Comparison of ENCODE assay signal across 2 cellular contexts in genomic region chr17:50630524-50631194, GRCh38.
TF ChIP-seq lines count a peak whose summit lies in the region.

No MANE protein-coding gene starts in this region.

TF ChIP-seq in GM12878, 131 proteins besides CTCF, POLR2A, EP300 and RAD21:
- peak; percentile 57; the same call in 1 of the 2 replicates for TF ChIP-seq SMC3 (IDR thresholded peaks at IDR 0.05; ENCODE audit: borderline replicate concordance, low read length)
- no peak for TF ChIP-seq RUNX3 (IDR thresholded peaks at IDR 0.05; ENCODE audit: low read length)
- no peak for TF ChIP-seq MEF2A (IDR thresholded peaks at IDR 0.05; ENCODE audit: insufficient read depth, low read depth, low read length)
- 0 out of 2 replicates have a peak, but pooled peaks have one; percentile 73 for TF ChIP-seq TCF3 (IDR thresholded peaks at IDR 0.05; ENCODE audit: borderline replicate concordance, insufficient read depth, low read depth, low read length)
- peak; percentile 40; the same call in 1 of the 2 replicates for TF ChIP-seq TCF12 (IDR thresholded peaks at IDR 0.05; ENCODE audit: low read depth, low read length)
- no peak for TF ChIP-seq SUPT20H (IDR thresholded peaks at IDR 0.05; ENCODE audit: borderline replicate concordance, control insufficient read depth, low read depth, low read length)
- peak; percentile 74; the same call in 1 of the 2 replicates for TF ChIP-seq HDGF (IDR thresholded peaks at IDR 0.05)
- TF ChIP-seq KLF5 (IDR thresholded peaks at IDR 0.05; ENCODE audit: partially characterized antibody): no peak
- TF ChIP-seq RELB (IDR thresholded peaks at IDR 0.05; ENCODE audit: low read depth): no peak
- no peak for TF ChIP-seq PRDM15 (CRISPR knock-in tag; IDR thresholded peaks at IDR 0.05)
- TF ChIP-seq TARDBP (IDR thresholded peaks at IDR 0.05; ENCODE audit: borderline replicate concordance): no peak
- 0 out of 2 replicates have a peak, but pooled peaks have one; percentile 30 for TF ChIP-seq IKZF1 (conservative IDR thresholded peaks at IDR 0.05)
- no peak for TF ChIP-seq ZNF274 (IDR thresholded peaks at IDR 0.05; ENCODE audit: insufficient read depth, insufficient read length)
- no peak for TF ChIP-seq NFXL1 (IDR thresholded peaks at IDR 0.05; ENCODE audit: borderline replicate concordance)

TF ChIP-seq in HepG2, 621 proteins besides CTCF, POLR2A, EP300 and RAD21 (continues in another document):
- TF ChIP-seq PHF5A (CRISPR knock-in tag; IDR thresholded peaks at IDR 0.05; ENCODE audit: low read depth, unreplicated experiment) (no peak), GZF1 (CRISPR knock-in tag; IDR thresholded peaks at IDR 0.05) (no peak), HNRNPUL1 (IDR thresholded peaks at IDR 0.05; ENCODE audit: low read depth, low read length) (no peak), KDM6A (CRISPR knock-in tag; IDR thresholded peaks at IDR 0.05; ENCODE audit: low read depth) (no peak), ZFP37 (CRISPR knock-in tag; IDR thresholded peaks at IDR 0.05; ENCODE audit: borderline replicate concordance) (no peak), SRSF1 (optimal IDR thresholded peaks at IDR 0.05; ENCODE audit: low read depth, low read length) (peak; percentile 60), ZNF512B (CRISPR knock-in tag; IDR thresholded peaks at IDR 0.05; ENCODE audit: borderline replicate concordance) (peak; percentile 49; the same call in 1 of the 2 replicates), ZNF160 (CRISPR knock-in tag; IDR thresholded peaks at IDR 0.05) (no peak), HIC2 (CRISPR knock-in tag; IDR thresholded peaks at IDR 0.05; ENCODE audit: low read depth) (peak; percentile 99), ZFY (CRISPR knock-in tag; IDR thresholded peaks at IDR 0.05) (no peak), CSRNP1 (CRISPR knock-in tag; IDR thresholded peaks at IDR 0.05) (no peak), MAFK (conservative IDR thresholded peaks at IDR 0.05 in 1 of 2, IDR thresholded peaks at IDR 0.05 in 1 of 2; ENCODE audit: low read length in 2 of 2) (no peak), ZNF251 (CRISPR knock-in tag; IDR thresholded peaks at IDR 0.05) (no peak), PCBP2 (optimal IDR thresholded peaks at IDR 0.05; ENCODE audit: low read depth, low read length, poor library complexity, severe bottlenecking) (no peak), SRSF9 (IDR thresholded peaks at IDR 0.05; ENCODE audit: borderline replicate concordance, insufficient read depth, low read depth, low read length, poor library complexity, severe bottlenecking) (no peak), ZFX (CRISPR knock-in tag; IDR thresholded peaks at IDR 0.05; ENCODE audit: low read depth) (peak; percentile 31; the same call in 1 of the 2 replicates), ZNF292 (CRISPR knock-in tag; IDR thresholded peaks at IDR 0.05; ENCODE audit: borderline replicate concordance, low read depth) (no peak), ESRRA (CRISPR knock-in tag; IDR thresholded peaks at IDR 0.05; ENCODE audit: low read depth) (no peak), TBL1XR1 (IDR thresholded peaks at IDR 0.05; ENCODE audit: borderline replicate concordance, low read length, partially characterized antibody) (no peak), ARNTL (CRISPR knock-in tag; IDR thresholded peaks at IDR 0.05) (no peak), ZNF674 (CRISPR knock-in tag; IDR thresholded peaks at IDR 0.05; ENCODE audit: low read depth) (no peak), HNRNPH1 (optimal IDR thresholded peaks at IDR 0.05; ENCODE audit: low read depth, low read length) (no peak), DZIP1 (CRISPR knock-in tag; IDR thresholded peaks at IDR 0.05) (no peak), NPAS2 (CRISPR knock-in tag; IDR thresholded peaks at IDR 0.05; ENCODE audit: borderline replicate concordance) (no peak), ZNF891 (CRISPR knock-in tag; IDR thresholded peaks at IDR 0.05) (no peak), SIX4 (CRISPR knock-in tag; IDR thresholded peaks at IDR 0.05) (no peak), KMT2B (CRISPR knock-in tag; IDR thresholded peaks at IDR 0.05) (no peak), IRF9 (CRISPR knock-in tag; IDR thresholded peaks at IDR 0.05; ENCODE audit: borderline replicate concordance) (0 out of 2 replicates have a peak, but pooled peaks have one; percentile 35), GMEB1 (CRISPR knock-in tag; IDR thresholded peaks at IDR 0.05; ENCODE audit: borderline replicate concordance) (no peak), ATF4 (CRISPR knock-in tag; IDR thresholded peaks at IDR 0.05) (no peak), SETDB1 (CRISPR knock-in tag; IDR thresholded peaks at IDR 0.05; ENCODE audit: borderline replicate concordance) (0 out of 2 replicates have a peak, but pooled peaks have one; percentile 29), ERF (CRISPR knock-in tag; IDR thresholded peaks at IDR 0.05) (no peak; the same call in 1 of the 2 replicates), MEIS1 (CRISPR knock-in tag; IDR thresholded peaks at IDR 0.05; ENCODE audit: borderline replicate concordance) (no peak), ZNF337 (CRISPR knock-in tag; IDR thresholded peaks at IDR 0.05; ENCODE audit: borderline replicate concordance, low read depth) (no peak), ZNF780A (CRISPR knock-in tag; IDR thresholded peaks at IDR 0.05) (no peak), ZNF496 (CRISPR knock-in tag; IDR thresholded peaks at IDR 0.05; ENCODE audit: insufficient replicate concordance) (no peak), ZNF7 (CRISPR knock-in tag; IDR thresholded peaks at IDR 0.05) (no peak), HHEX (CRISPR knock-in tag; IDR thresholded peaks at IDR 0.05) (no peak), TCF12 (IDR thresholded peaks at IDR 0.05) (no peak), TCF12 (CRISPR knock-in tag; IDR thresholded peaks at IDR 0.05) (no peak), RBAK (CRISPR knock-in tag; IDR thresholded peaks at IDR 0.05) (no peak), TRAFD1 (CRISPR knock-in tag; IDR thresholded peaks at IDR 0.05; ENCODE audit: borderline replicate concordance) (no peak), ZNF770 (CRISPR knock-in tag; IDR thresholded peaks at IDR 0.05) (0 out of 2 replicates have a peak, but pooled peaks have one; percentile 33)
